In the genomic region with DNA sequence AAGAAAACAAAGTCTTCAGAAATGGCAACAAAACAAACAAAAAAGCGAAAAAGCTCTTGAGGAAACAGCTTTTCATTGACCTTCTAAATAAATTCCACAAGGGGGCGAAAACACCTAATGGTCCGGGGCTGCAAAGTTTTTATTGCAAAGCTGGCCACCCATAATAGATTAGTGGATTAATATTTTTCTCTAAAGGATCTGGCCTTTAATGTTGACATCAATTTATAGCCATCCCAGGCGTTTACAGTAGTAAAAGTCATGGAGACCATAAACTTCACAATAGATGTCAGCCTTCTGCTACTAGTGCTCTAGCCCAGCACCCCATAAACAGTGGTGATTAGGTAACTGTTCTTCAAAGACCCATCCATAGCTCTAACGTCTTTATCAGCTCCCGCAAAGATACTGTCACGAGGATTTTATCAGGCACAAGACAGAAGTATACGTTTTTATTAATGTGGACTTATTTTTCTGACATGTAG, we compare ENCODE assay signal across 8 cellular contexts. TPM values are rescaled to one million over a fixed set of nuclear protein-coding genes. Genes with fewer than 3 reads are reported as not detected.
DNase-seq lines count a peak whose midpoint lies in the region; ATAC-seq, FAIRE-seq and TF ChIP-seq lines count a peak whose summit lies in the region.

No MANE protein-coding gene starts in this region.

- WGBS in H1 (ENCODE audit: extremely low coverage in 1 of 2, insufficient coverage in 1 of 2, insufficient read length in 1 of 2, insufficient replicate concordance in 2 of 2, low coverage in 1 of 2, low lambda C conversion rate in 2 of 2, missing lambda C conversion rate in 1 of 2), 2 experiments: 9% methylated on average over 8 of the region's 8 CpGs; no CpG with 5 or more reads in 1 of the 2 experiments

- H3K56ac ChIP-seq in H1 (replicated peaks; ENCODE audit: insufficient read length, low read depth, low read length): no peak overlapping the region

- H2BK20ac ChIP-seq in H1 (ENCODE audit: low read length): 0 out of 2 replicates have a peak overlapping the region, but pooled peaks have one; percentile 34

- H4K20me1 ChIP-seq in H1 (replicated peaks in 1 of 2; ENCODE audit: control insufficient read depth in 1 of 2, insufficient read depth in 2 of 2, low read length in 2 of 2): peaks cover 7% of the 10 kb centered on the region in 2 experiments

- TF ChIP-seq EP300 in H1 (IDR thresholded peaks at IDR 0.05; ENCODE audit: borderline replicate concordance in 1 of 2, low read depth in 2 of 2, low read length in 2 of 2): no peak

- no peak for ATAC-seq in naive thymus-derived CD8-positive, alpha-beta T cell
- ATAC-seq in HG03025 (IDR thresholded peaks at IDR 0.05; ENCODE audit: low FRiP score, unreplicated experiment): no peak

- H3K9ac ChIP-seq in H1 (replicated peaks in 1 of 4; ENCODE audit: extremely low read depth in 1 of 4, low read depth in 3 of 4, low read length in 3 of 4): no peak overlapping the region

- H3K23me2 ChIP-seq in H1 (ENCODE audit: low read depth, low read length): peaks cover 6% of the 10 kb centered on the region; the same call in 1 of the 2 replicates

- H3K4me3 Mint-ChIP-seq in naive thymus-derived CD8-positive, alpha-beta T cell: peak overlapping the region in 9 of 10 donors; percentile 46 to 100 (median 100)

- H3K79me2 ChIP-seq in H1 (ENCODE audit: control insufficient read depth in 1 of 2, insufficient read depth in 2 of 2, low read length in 2 of 2): peaks cover 8 to 34% of the 10 kb centered on the region in 2 experiments; a peak in 3 of 4 replicates

- FAIRE-seq in H1 (lab: Jason Lieb, UNC): no peak

- TF ChIP-seq CTCF in LNCAP (IDR thresholded peaks at IDR 0.05): peak; percentile 66
- peak in 2 of 3 experiments; percentile 41 to 43; a peak in 2 of 4 replicates for TF ChIP-seq CTCF in H1 (IDR thresholded peaks at IDR 0.05; ENCODE audit: control extremely low read depth in 1 of 3, insufficient read depth in 1 of 3, low read depth in 1 of 3, low read length in 3 of 3)

- H3K4me1 ChIP-seq in H1 (replicated peaks in 1 of 4; ENCODE audit: control insufficient read depth in 3 of 4, insufficient read depth in 4 of 4, low read length in 3 of 4): peaks cover 2 to 33% (median 22%) of the 10 kb centered on the region in 4 experiments; a peak in 5 of 7 replicates

- peak; percentile 80 to 82 for TF ChIP-seq RAD21 in H1 (IDR thresholded peaks at IDR 0.05 in 1 of 2, conservative IDR thresholded peaks at IDR 0.05 in 1 of 2; ENCODE audit: low read depth in 2 of 2, low read length in 2 of 2)

- no peak overlapping the region for H3K27ac ChIP-seq in H1 (ENCODE audit: low read depth, low read length)

- no peak overlapping the region for H2AK5ac ChIP-seq in H1 (ENCODE audit: low read depth, low read length)

- H3K4me3 ChIP-seq in H1 (ENCODE audit: extremely low read depth in 1 of 4, insufficient read depth in 2 of 4, low read depth in 3 of 4, low read length in 4 of 4): peak overlapping the region in 1 of 4 experiments; percentile 96; a peak in 4 of 8 replicates

- no peak overlapping the region for H3K23ac ChIP-seq in H1 (ENCODE audit: insufficient read length)

- no peak overlapping the region for H4K8ac ChIP-seq in H1 (ENCODE audit: extremely low read depth, insufficient read depth, low read length)

- H3K4me2 ChIP-seq in H1 (ENCODE audit: insufficient read depth in 1 of 2, low read depth in 2 of 2, low read length in 2 of 2): peak overlapping the region; percentile 59 to 92

- POLR2A ChIA-PET in H1 (lab: Charles Lee; ENCODE audit: partially characterized antibody): interaction anchor here (0.8 to 1.7 kb wide), 5 partner anchors 9 to 672 kb away, joined by 3 read pairs; no protein-coding TSS in a partner anchor
- POLR2A ChIA-PET in naive thymus-derived CD8-positive, alpha-beta T cell (lab: Charles Lee): interaction anchor here (0.5 to 1.3 kb wide), 4 partner anchors 79 to 601 kb away, joined by 3 to 5 read pairs (median 4); no protein-coding TSS in a partner anchor

- no peak overlapping the region for H4K5ac ChIP-seq in H1 (ENCODE audit: insufficient read length, low read depth, low read length)

- H3K27ac Mint-ChIP-seq in naive thymus-derived CD8-positive, alpha-beta T cell: peak overlapping the region; percentile 81 to 100 (median 98)

- no peak overlapping the region for H2AFZ ChIP-seq in H1 (ENCODE audit: low read length)

- no peak for TF ChIP-seq POLR2A in H1 (IDR thresholded peaks at IDR 0.05; ENCODE audit: control extremely low read depth in 1 of 2, low read depth in 2 of 2, low read length in 2 of 2)

- no peaks in the 10 kb centered on the region for H3K27me3 ChIP-seq in H1 (replicated peaks in 1 of 4; ENCODE audit: control insufficient read depth in 3 of 4, extremely low read depth in 1 of 4, insufficient read depth in 3 of 4, low read length in 3 of 4)

- H3K18ac ChIP-seq in H1 (ENCODE audit: extremely low read depth, low read length): no peak overlapping the region; the same call in 1 of the 2 replicates

- H3K36me3 ChIP-seq in H1 (ENCODE audit: control insufficient read depth in 2 of 4, insufficient read depth in 4 of 4, low read length in 3 of 4): peaks cover 3 to 35% (median 10%) of the 10 kb centered on the region in 4 experiments; a peak in 5 of 8 replicates

- H3K27me3 Mint-ChIP-seq in naive thymus-derived CD8-positive, alpha-beta T cell: no peaks in the 10 kb centered on the region

- no peak overlapping the region for H2BK5ac ChIP-seq in H1 (ENCODE audit: low read depth, low read length)

- H2BK15ac ChIP-seq in H1 (ENCODE audit: low read length): peak overlapping the region; percentile 22; the same call in 1 of the 2 replicates

- no peaks in the 10 kb centered on the region for H3K9me3 ChIP-seq in H1 (ENCODE audit: insufficient read depth in 2 of 2, low read depth in 1 of 2, low read length in 1 of 2)

- CTCF ChIA-PET in H1 (lab: Charles Lee; ENCODE audit: partially characterized antibody): interaction anchor here (0.6 to 2.2 kb wide), 39 partner anchors 10 to 1152 kb away, joined by 3 to 13 read pairs (median 3); no protein-coding TSS in a partner anchor

- H3K14ac ChIP-seq in H1 (ENCODE audit: insufficient read length): no peak overlapping the region

- DNase-seq in NCI-H2107 treated with DMSO at 0.1 percent for 48 hours (lab: John Stamatoyannopoulos, UW; ENCODE audit: unreplicated experiment) (peak; percentile 34), NCI-H2107 (lab: John Stamatoyannopoulos, UW) (no peak), SK-N-DZ (ENCODE audit: low spot score) (peak; percentile 43), H1 (ENCODE audit: low read depth in 1 of 2, low spot score in 2 of 2) (no peak), COLO668 (lab: John Stamatoyannopoulos, UW; ENCODE audit: unreplicated experiment) (no peak)
- peak in 3 of 10 donors; percentile 45 to 55 (median 49) for DNase-seq in naive thymus-derived CD8-positive, alpha-beta T cell

- H3K79me1 ChIP-seq in H1 (ENCODE audit: low read depth, low read length): no peaks in the 10 kb centered on the region; the same call in 1 of the 2 replicates

- no peak overlapping the region for H4K91ac ChIP-seq in H1 (replicated peaks; ENCODE audit: insufficient read length, low read length)

- peaks cover 25 to 52% (median 44%) of the 10 kb centered on the region in 4 donors for H3K4me1 Mint-ChIP-seq in naive thymus-derived CD8-positive, alpha-beta T cell

- no peak overlapping the region for H2BK12ac ChIP-seq in H1 (ENCODE audit: low read depth, low read length)

- peaks cover 10 to 35% (median 15%) of the 10 kb centered on the region in 3 donors for H3K36me3 Mint-ChIP-seq in naive thymus-derived CD8-positive, alpha-beta T cell

- H2BK120ac ChIP-seq in H1 (replicated peaks; ENCODE audit: low read depth, low read length): peak overlapping the region; percentile 19

- H3K9me3 Mint-ChIP-seq in naive thymus-derived CD8-positive, alpha-beta T cell: peaks cover 0 to 6% (median 0%) of the 10 kb centered on the region in 9 donors

- no peak overlapping the region for H3K4ac ChIP-seq in H1 (replicated peaks; ENCODE audit: insufficient read length, low read depth, low read length)

TF ChIP-seq in H1, 55 proteins besides CTCF, POLR2A, EP300 and RAD21 (continues in another document):
- TF ChIP-seq TCF12 (IDR thresholded peaks at IDR 0.05; ENCODE audit: low read depth, low read length) (no peak), YY1 (IDR thresholded peaks at IDR 0.05; ENCODE audit: low read depth, low read length) (no peak), HDAC2 (IDR thresholded peaks at IDR 0.05; ENCODE audit: borderline replicate concordance in 1 of 2, low read depth in 2 of 2, low read length in 2 of 2) (0 out of 4 replicates have a peak, but pooled peaks of 1 of the 2 experiments have one; percentile 7), BRCA1 (IDR thresholded peaks at IDR 0.05; ENCODE audit: low read depth, low read length) (no peak), TEAD4 (IDR thresholded peaks at IDR 0.05; ENCODE audit: low read depth, low read length) (peak; percentile 45; the same call in 1 of the 2 replicates), POLR2AphosphoS5 (IDR thresholded peaks at IDR 0.05; ENCODE audit: low read depth, low read length) (0 out of 2 replicates have a peak, but pooled peaks have one; percentile 38), PHF8 (conservative IDR thresholded peaks at IDR 0.05; ENCODE audit: low read depth, low read length) (no peak)

RNA-seq across cellular contexts. Expression of gene CITED2, which starts 4.8 kb away (rescaled TPM):
- polyA plus RNA-seq in SK-N-DZ (2014; cell fraction: cytosol; rRNA removed): 23.8 and 28.0 TPM in 2 replicates
- 11.1 and 19.5 TPM in 2 replicates for polyA plus RNA-seq in SK-N-DZ (2014; cell fraction: nucleus; rRNA removed)
- 89.1 and 97.1 TPM in 2 replicates for total RNA-seq in H1 (2021; fragmentation: NEBNext Ultra II Directional; extraction: Animal tissue kit (Norgen Biotek cat#: 25700))
- polyA plus RNA-seq in H1 (2011; rRNA removed): 115 and 179 TPM in 2 replicates
- polyA plus RNA-seq in H1 (2011; cell fraction: cytosol; rRNA removed): 71.8 TPM
- polyA plus RNA-seq in H1 (2011; cell fraction: nucleus; rRNA removed): 95.8 TPM
- 48.9 to 68.3 TPM (median 60.3 TPM) in 4 replicates for polyA plus RNA-seq in H1 (2012, experiment 1 of 2)
- 39.7 TPM for polyA plus RNA-seq in H1 (2012, experiment 2 of 2)
- 42.8 TPM for polyA plus RNA-seq in H1 (2013, experiment 1 of 2)
- 45.1 TPM for polyA plus RNA-seq in H1 (2013, experiment 2 of 2)
- 24.7 and 27.3 TPM in 2 replicates for polyA minus RNA-seq in H1 (2011; rRNA and poly(A)+ RNA removed)
- polyA minus RNA-seq in H1 (2011; cell fraction: cytosol; rRNA and poly(A)+ RNA removed): 83.5 TPM
- polyA minus RNA-seq in H1 (2011; cell fraction: nucleus; rRNA and poly(A)+ RNA removed): 66.4 TPM
- total RNA-seq in naive thymus-derived CD8-positive, alpha-beta T cell: 10 to 100 TPM; 92.4 to 95.4 TPM
- polyA plus RNA-seq in naive thymus-derived CD8-positive, alpha-beta T cell: 10 to 100 TPM; 25.6 to 49.0 (median 29.0) TPM

Comparison
In these comparisons a context has a peak if more than half of its experiments do, and no peak if none do; other contexts are left out.
1. DNase-seq: peak in NCI-H2107 treated with DMSO at 0.1 percent for 48 hours (single experiment) and SK-N-DZ (single experiment); none in NCI-H2107 (single experiment), H1 (0 of 2) and COLO668 (single experiment).